ENCODE assay signal across 19 cellular contexts in genomic region chr2:199923924-199924323, GRCh38.
"Had no signal": no experiment of that assay in that cellular context is flagged by ENCODE, and none has a peak within 500 bp of the region (broad histone marks: within the 10 kb centered on the region; RNA-seq: fewer than 3 reads in every experiment).

No MANE protein-coding gene starts in this region.

- H3K4me3 Mint-ChIP-seq: activated CD4-positive, alpha-beta T cell treated with anti-CD3 and anti-CD28 coated beads, Interleukin-2, amount 10 ng/mL, durations not matched to agents 7 days and 5 days; activated naive CD8-positive, alpha-beta T cell treated with anti-CD3 and anti-CD28 coated beads, Interleukin-2, amount 10 ng/mL, durations not matched to agents 7 days and 5 days; dendritic cell treated with granulocyte-macrophage colony-stimulating factor and Interleukin-4, amounts not matched to agents 40 ng/mL and 50 ng/mL, for 4 days; nephron; stimulated activated naive CD8-positive, alpha-beta T cell treated with anti-CD3 and anti-CD28 coated beads, Interleukin-15, Interleukin-2, amounts not matched to agents 100 ng/mL and 50 ng/mL, for 24 hours; WTC11 had no signal

- H3K27me3 Mint-ChIP-seq: activated CD4-positive, alpha-beta T cell treated with anti-CD3 and anti-CD28 coated beads, Interleukin-2, amount 10 ng/mL, durations not matched to agents 7 days and 5 days; activated naive CD8-positive, alpha-beta T cell treated with anti-CD3 and anti-CD28 coated beads, Interleukin-2, amount 10 ng/mL, durations not matched to agents 7 days and 5 days; dendritic cell treated with granulocyte-macrophage colony-stimulating factor and Interleukin-4, amounts not matched to agents 40 ng/mL and 50 ng/mL, for 4 days; stimulated activated naive CD8-positive, alpha-beta T cell treated with anti-CD3 and anti-CD28 coated beads, Interleukin-15, Interleukin-2, amounts not matched to agents 100 ng/mL and 50 ng/mL, for 24 hours had no signal

- ATAC-seq: left ventricle myocardium superior, right cardiac atrium, WTC11 had no signal

- H3K27me3 ChIP-seq: brain microvascular endothelial cell, upper lobe of left lung had no signal

- H3K4me1 ChIP-seq: upper lobe of left lung had no signal

- H3K4me3 ChIP-seq: skin epidermis, upper lobe of left lung had no signal

- H3K9me3 Mint-ChIP-seq: activated CD4-positive, alpha-beta T cell treated with anti-CD3 and anti-CD28 coated beads, Interleukin-2, amount 10 ng/mL, durations not matched to agents 7 days and 5 days; activated naive CD8-positive, alpha-beta T cell treated with anti-CD3 and anti-CD28 coated beads, Interleukin-2, amount 10 ng/mL, durations not matched to agents 7 days and 5 days; dendritic cell treated with granulocyte-macrophage colony-stimulating factor and Interleukin-4, amounts not matched to agents 40 ng/mL and 50 ng/mL, for 4 days; nephron; stimulated activated naive CD8-positive, alpha-beta T cell treated with anti-CD3 and anti-CD28 coated beads, Interleukin-15, Interleukin-2, amounts not matched to agents 100 ng/mL and 50 ng/mL, for 24 hours had no signal

- DNase-seq: activated CD4-positive, alpha-beta T cell treated with anti-CD3 and anti-CD28 coated beads, Interleukin-2, amount 10 ng/mL, durations not matched to agents 7 days and 5 days; activated gamma-delta T cell; activated naive CD8-positive, alpha-beta T cell treated with anti-CD3 and anti-CD28 coated beads, Interleukin-2, amount 10 ng/mL, durations not matched to agents 7 days and 5 days; anterior cingulate cortex; brain microvascular endothelial cell; effector memory CD4-positive, alpha-beta T cell; foreskin melanocyte; kidney glomerular epithelial cell; left ventricle myocardium superior; occipital lobe; right cardiac atrium; stimulated activated CD4-positive, alpha-beta T cell treated with anti-CD3 and anti-CD28 coated beads, Interleukin-4, amount 100 ng/mL, for 24 hours; T-helper 2 cell; upper lobe of left lung had no signal

- H3K9me3 ChIP-seq: upper lobe of left lung had no signal

- H3K27ac Mint-ChIP-seq: activated CD4-positive, alpha-beta T cell treated with anti-CD3 and anti-CD28 coated beads, Interleukin-2, amount 10 ng/mL, durations not matched to agents 7 days and 5 days; activated naive CD8-positive, alpha-beta T cell treated with anti-CD3 and anti-CD28 coated beads, Interleukin-2, amount 10 ng/mL, durations not matched to agents 7 days and 5 days; dendritic cell treated with granulocyte-macrophage colony-stimulating factor and Interleukin-4, amounts not matched to agents 40 ng/mL and 50 ng/mL, for 4 days; nephron; stimulated activated naive CD8-positive, alpha-beta T cell treated with anti-CD3 and anti-CD28 coated beads, Interleukin-15, Interleukin-2, amounts not matched to agents 100 ng/mL and 50 ng/mL, for 24 hours; WTC11 had no signal
